14 cellular contexts compared by ENCODE assay signal in genomic region chr3:191412764-191413163, GRCh38. TPM values are rescaled to one million over a fixed set of nuclear protein-coding genes. Genes with fewer than 3 reads are reported as not detected.
DNase-seq lines count a peak whose midpoint lies in the region; ATAC-seq, FAIRE-seq and TF ChIP-seq lines count a peak whose summit lies in the region.
"Had no signal": no experiment of that assay in that cellular context is flagged by ENCODE, and none has a peak within 500 bp of the region (broad histone marks: within the 10 kb centered on the region; RNA-seq: fewer than 3 reads in every experiment).

No MANE protein-coding gene starts in this region.

- TF ChIP-seq POLR2A in tibial nerve (IDR thresholded peaks at IDR 0.05) = no peak

- 31% methylated on average over 1 of the region's 1 CpG for WGBS in mammary epithelial cell (ENCODE audit: low coverage, missing lambda C conversion rate)
- WGBS in tibial nerve, 2 donors = 46 to 68% methylated on average over 1 of the region's 1 CpG

- no peaks in the 10 kb centered on the region for H3K36me3 ChIP-seq in mammary epithelial cell (ENCODE audit: insufficient read depth, low read length)
- H3K36me3 ChIP-seq in keratinocyte (ENCODE audit: control insufficient read depth in 2 of 2, extremely low read depth in 1 of 2, insufficient read depth in 2 of 2, low read length in 2 of 2) = no peaks in the 10 kb centered on the region
- H3K36me3 ChIP-seq in tibial nerve = no peaks in the 10 kb centered on the region
- H3K36me3 ChIP-seq: suprapubic skin had no signal

- no peak overlapping the region for H3K27ac ChIP-seq in mammary epithelial cell (ENCODE audit: insufficient read depth, low read depth, low read length)
- no peak overlapping the region for H3K27ac ChIP-seq in keratinocyte (ENCODE audit: control insufficient read depth, insufficient read depth, low read length)
- no peak overlapping the region for H3K27ac ChIP-seq in tibial nerve
- H3K27ac ChIP-seq: suprapubic skin had no signal

- H3K27me3 ChIP-seq in mammary epithelial cell (ENCODE audit: insufficient read depth, low read length) (no peaks in the 10 kb centered on the region), keratinocyte (ENCODE audit: control insufficient read depth, extremely low read depth, insufficient read depth, low read length) (no peaks in the 10 kb centered on the region), tibial nerve (no peaks in the 10 kb centered on the region)
- H3K27me3 ChIP-seq: suprapubic skin had no signal

- in situ Hi-C loops in mammary epithelial cell (cut with MboI; ENCODE audit: low sequenced_read_pairs in 2 of 2) = loop anchor here (25.0 kb wide), 1 partner anchor 1025 kb away; no protein-coding TSS in a partner anchor

- peak; percentile 62 for DNase-seq in AG09319 (ENCODE audit: extremely low read depth, low read depth)
- DNase-seq in HTR-8/SVneo (ENCODE audit: insufficient read length, low spot score) = peak; percentile 51
- DNase-seq in mammary epithelial cell = peak; percentile 80
- DNase-seq in keratinocyte (ENCODE audit: low read depth, low spot score) = peak; percentile 17
- no peak for DNase-seq in tibial nerve (ENCODE audit: low spot score in 2 of 2)
- no peak for DNase-seq in cortex of kidney (lab: John Stamatoyannopoulos, UW)
- DNase-seq in medulla oblongata (ENCODE audit: extremely low spot score) = no peak
- DNase-seq: activated CD4-positive, CD25-positive, alpha-beta regulatory T cell; CD8-positive, alpha-beta memory T cell; naive B cell; OCI-M1 had no signal

- H3K4me2 ChIP-seq in mammary epithelial cell (ENCODE audit: insufficient read depth, low read depth, low read length) (peak overlapping the region; percentile 44), keratinocyte (ENCODE audit: control insufficient read depth, extremely low read depth, insufficient read depth, low read depth, low read length) (peak overlapping the region; percentile 36)

- dilution Hi-C loops in mammary epithelial cell (cut with HindIII; ENCODE audit: low sequenced_read_pairs) (no loop called here), keratinocyte (cut with MboI; ENCODE audit: extremely low pct_ligation_motif_present, low sequenced_read_pairs) (no loop called here)

- H2AFZ ChIP-seq in mammary epithelial cell (ENCODE audit: low read depth, low read length) (peak overlapping the region; percentile 43), keratinocyte (ENCODE audit: control insufficient read depth, low read length) (peak overlapping the region; percentile 73)

- CTCF ChIA-PET in mammary epithelial cell (lab: Charles Lee; ENCODE audit: low non-redundant PET) = no interaction called here

- H3K4me1 ChIP-seq in mammary epithelial cell (ENCODE audit: insufficient read depth, low read length) (peaks cover 11% of the 10 kb centered on the region), keratinocyte (ENCODE audit: control insufficient read depth, extremely low read depth, insufficient read depth, low read length) (peaks cover 9% of the 10 kb centered on the region), tibial nerve (no peaks in the 10 kb centered on the region)
- H3K4me1 ChIP-seq: suprapubic skin had no signal

- TF ChIP-seq CTCF in AG09319 (IDR thresholded peaks at IDR 0.05; ENCODE audit: low read depth, low read length) = no peak
- no peak for TF ChIP-seq CTCF in mammary epithelial cell (conservative IDR thresholded peaks at IDR 0.05 in 1 of 2, IDR thresholded peaks at IDR 0.05 in 1 of 2; ENCODE audit: extremely low read depth in 1 of 2, insufficient read depth in 1 of 2, low read depth in 1 of 2, low read length in 2 of 2)
- no peak for TF ChIP-seq CTCF in keratinocyte (optimal IDR thresholded peaks at IDR 0.05 in 1 of 3, IDR thresholded peaks at IDR 0.05 in 1 of 3, conservative IDR thresholded peaks at IDR 0.05 in 1 of 3; ENCODE audit: extremely low read depth in 1 of 3, insufficient read depth in 2 of 3, low read length in 3 of 3)
- no peak for TF ChIP-seq CTCF in tibial nerve (IDR thresholded peaks at IDR 0.05)

- no peak for ATAC-seq in HG02571 (IDR thresholded peaks at IDR 0.05; ENCODE audit: unreplicated experiment)
- ATAC-seq: activated naive CD4-positive, alpha-beta T cell treated with anti-CD3 and anti-CD28 coated beads, Interleukin-2, amount 50 U/mL, for 72 hours had no signal

- FAIRE-seq in HTR-8/SVneo (lab: Jason Lieb, UNC) (no peak), keratinocyte (lab: Jason Lieb, UNC) (peak; percentile 98)

- no peak overlapping the region for H3K9ac ChIP-seq in mammary epithelial cell (ENCODE audit: insufficient read depth, low read length)
- H3K9ac ChIP-seq in keratinocyte (ENCODE audit: control insufficient read depth, extremely low read depth, insufficient read depth, low read length) = no peak overlapping the region

- H3K4me3 ChIP-seq in mammary epithelial cell (replicated peaks in 1 of 3; ENCODE audit: insufficient read depth in 1 of 3, low read depth in 2 of 3, low read length in 3 of 3) (no peak overlapping the region), keratinocyte (ENCODE audit: control insufficient read depth in 2 of 3, extremely low read depth in 1 of 3, insufficient read depth in 2 of 3, low read depth in 1 of 3, low read length in 3 of 3) (no peak overlapping the region), tibial nerve (no peak overlapping the region)
- H3K4me3 ChIP-seq: suprapubic skin had no signal

- intact Hi-C loops in mammary epithelial cell (cut with micrococcal nuclease) = no loop called here

- H3K79me2 ChIP-seq in mammary epithelial cell (ENCODE audit: insufficient read depth, low read length) (no peaks in the 10 kb centered on the region), keratinocyte (ENCODE audit: control insufficient read depth, insufficient read depth, low read length) (no peaks in the 10 kb centered on the region)

- H4K20me1 ChIP-seq in mammary epithelial cell (ENCODE audit: insufficient read depth, low read length) (no peaks in the 10 kb centered on the region), keratinocyte (ENCODE audit: control insufficient read depth, extremely low read depth, insufficient read depth, low read length) (no peaks in the 10 kb centered on the region)

- no peak for TF ChIP-seq EP300 in tibial nerve (IDR thresholded peaks at IDR 0.05)

- no TSS peak for BruUV-seq in mammary epithelial cell (replicated peaks; lab: Mats Ljungman, UMichigan)

- peaks cover 3% of the 10 kb centered on the region for H3K9me3 ChIP-seq in mammary epithelial cell (replicated peaks; ENCODE audit: insufficient read depth, low read length)
- H3K9me3 ChIP-seq in keratinocyte (ENCODE audit: control insufficient read depth, low read depth, low read length) = peaks cover 2% of the 10 kb centered on the region
- H3K9me3 ChIP-seq in tibial nerve = peaks cover 0 to 17% (median 4%) of the 10 kb centered on the region in 4 donors

- no peaks in the 10 kb centered on the region for H3K9me1 ChIP-seq in keratinocyte (ENCODE audit: control insufficient read depth, extremely low read depth, insufficient read depth, low read length)

RNA-seq across cellular contexts. Expression of gene PYDC2, which starts 48.2 kb away (rescaled TPM):
- total RNA-seq in mammary epithelial cell = not detected
- polyA plus RNA-seq in mammary epithelial cell = not detected
- polyA minus RNA-seq in mammary epithelial cell = not detected
- polyA plus RNA-seq in keratinocyte = not detected in 3 replicates
- polyA plus RNA-seq in keratinocyte (2011; ENCODE audit: low read depth) = not detected
- polyA plus RNA-seq in keratinocyte (2011; cell fraction: cytosol; rRNA removed) = not detected in 2 replicates
- polyA plus RNA-seq in keratinocyte (2011; cell fraction: nucleus; rRNA removed) = not detected in 2 replicates
- polyA plus RNA-seq in keratinocyte (2012; ENCODE audit: low replicate concordance) = not detected in 2 replicates
- not detected in 3 replicates for polyA minus RNA-seq in keratinocyte
- polyA minus RNA-seq in keratinocyte (2011; cell fraction: cytosol; rRNA and poly(A)+ RNA removed) = not detected
- not detected in 2 replicates for polyA minus RNA-seq in keratinocyte (2011; cell fraction: nucleus; rRNA and poly(A)+ RNA removed)
- not detected for total RNA-seq in tibial nerve
- total RNA-seq: activated naive CD4-positive, alpha-beta T cell treated with anti-CD3 and anti-CD28 coated beads, Interleukin-2, amount 50 U/mL, for 72 hours; CD8-positive, alpha-beta memory T cell; suprapubic skin had no signal
- polyA plus RNA-seq: CD8-positive, alpha-beta memory T cell had no signal

Comparison
In these comparisons a context has a peak if more than half of its experiments do, and no peak if none do; other contexts are left out.
1. DNase-seq: peak in AG09319 (single experiment), HTR-8/SVneo (single experiment), mammary epithelial cell (single experiment) and keratinocyte (single experiment); none in tibial nerve (0 of 2), cortex of kidney (single experiment) and medulla oblongata (single experiment).